Comparison of ENCODE assay signal across 17 cellular contexts in the genomic region with DNA sequence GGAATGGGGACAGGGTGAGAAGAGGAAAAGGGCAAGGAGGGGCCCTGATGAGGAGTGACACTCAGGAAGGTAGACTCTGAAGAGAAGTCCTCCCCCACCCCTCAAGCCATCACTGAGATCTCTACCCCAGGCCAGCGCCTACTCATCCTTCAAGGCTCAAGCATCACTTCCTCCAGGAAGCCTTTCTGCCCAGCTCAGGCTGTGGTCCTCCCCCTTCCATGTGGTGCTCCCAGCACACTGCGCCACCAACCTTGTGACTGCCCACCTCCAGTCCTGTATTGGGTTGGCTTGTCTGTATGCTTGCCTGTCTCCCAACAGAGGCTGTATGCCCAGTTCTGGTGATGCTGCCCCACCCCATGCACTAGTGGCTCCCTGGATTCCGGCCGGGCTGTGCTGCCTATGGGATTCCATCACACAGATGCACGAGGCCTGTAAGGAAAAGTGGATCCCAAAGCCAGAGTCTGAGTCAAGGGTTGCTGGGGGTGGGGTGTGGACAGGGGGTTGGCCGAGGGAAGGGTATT. TPM values are rescaled to one million over a fixed set of nuclear protein-coding genes. Genes with fewer than 3 reads are reported as not detected.
DNase-seq lines count a peak whose midpoint lies in the region; ATAC-seq, FAIRE-seq and TF ChIP-seq lines count a peak whose summit lies in the region.
"Had no signal": no experiment of that assay in that cellular context is flagged by ENCODE, and none has a peak within 500 bp of the region (broad histone marks: within the 10 kb centered on the region; RNA-seq: fewer than 3 reads in every experiment).

No MANE protein-coding gene starts in this region.

- ATAC-seq in HepG2 (no peak), right lobe of liver (no peak), WTC11 (no peak), GM18858 (IDR thresholded peaks at IDR 0.05; ENCODE audit: unreplicated experiment) (no peak)
- no peak for ATAC-seq in activated T-helper 17 cell treated with anti-CD3 and anti-CD28 coated beads, Interleukin-2, amount 50 U/mL, for 72 hours (replicated peaks)
- ATAC-seq: CD8-positive, alpha-beta T cell had no signal

- H3K4me3 Mint-ChIP-seq in WTC11 = no peak overlapping the region
- no peak overlapping the region for H3K4me3 Mint-ChIP-seq in activated T-helper 17 cell treated with anti-CD3 and anti-CD28 coated beads, Interleukin-2, amount 50 U/mL, for 72 hours
- H3K4me3 Mint-ChIP-seq in activated CD4-positive, alpha-beta memory T cell treated with anti-CD3 and anti-CD28 coated beads for 36 hours = no peak overlapping the region
- H3K4me3 Mint-ChIP-seq: CD14-positive monocyte; CD8-positive, alpha-beta T cell had no signal

- no peak overlapping the region for H3K27ac ChIP-seq in HepG2 (ENCODE audit: extremely low read length, insufficient read depth, low read length)
- H3K27ac ChIP-seq in right lobe of liver = no peak overlapping the region
- H3K27ac ChIP-seq: BLaER1 had no signal

- TF ChIP-seq EP300 in HepG2 (IDR thresholded peaks at IDR 0.05; ENCODE audit: low read depth in 2 of 2, low read length in 2 of 2) = no peak
- TF ChIP-seq EP300 in HepG2 (CRISPR knock-in tag; IDR thresholded peaks at IDR 0.05; ENCODE audit: borderline replicate concordance) = no peak

- peaks cover 3% of the 10 kb centered on the region; the same call in 1 of the 2 replicates for H3K4me1 Mint-ChIP-seq in WTC11
- peaks cover 7% of the 10 kb centered on the region for H3K4me1 Mint-ChIP-seq in activated T-helper 17 cell treated with anti-CD3 and anti-CD28 coated beads, Interleukin-2, amount 50 U/mL, for 72 hours
- peaks cover 6% of the 10 kb centered on the region for H3K4me1 Mint-ChIP-seq in activated CD4-positive, alpha-beta memory T cell treated with anti-CD3 and anti-CD28 coated beads for 36 hours (ENCODE audit: low read depth)

- H3K4me3 ChIP-seq in HepG2 (replicated peaks in 1 of 3; ENCODE audit: insufficient read depth in 1 of 3, low read depth in 2 of 3, low read length in 3 of 3) (no peak overlapping the region), right lobe of liver (no peak overlapping the region)
- H3K4me3 ChIP-seq: BLaER1 had no signal

- no peak overlapping the region for H3K27ac Mint-ChIP-seq in WTC11
- no peak overlapping the region for H3K27ac Mint-ChIP-seq in activated T-helper 17 cell treated with anti-CD3 and anti-CD28 coated beads, Interleukin-2, amount 50 U/mL, for 72 hours
- no peak overlapping the region for H3K27ac Mint-ChIP-seq in activated CD4-positive, alpha-beta memory T cell treated with anti-CD3 and anti-CD28 coated beads for 36 hours
- H3K27ac Mint-ChIP-seq: CD8-positive, alpha-beta T cell; H9 had no signal

- no peak for TF ChIP-seq RAD21 in HepG2 (CRISPR knock-in tag; IDR thresholded peaks at IDR 0.05)

- no TSS peak for BruUV-seq in HepG2 (replicated peaks; lab: Mats Ljungman, UMichigan)

- no peaks in the 10 kb centered on the region for H3K36me3 Mint-ChIP-seq in WTC11
- H3K36me3 Mint-ChIP-seq in activated T-helper 17 cell treated with anti-CD3 and anti-CD28 coated beads, Interleukin-2, amount 50 U/mL, for 72 hours (ENCODE audit: low read depth) = no peaks in the 10 kb centered on the region
- H3K36me3 Mint-ChIP-seq in activated CD4-positive, alpha-beta memory T cell treated with anti-CD3 and anti-CD28 coated beads for 36 hours = no peaks in the 10 kb centered on the region
- H3K36me3 Mint-ChIP-seq: CD14-positive monocyte; CD8-positive, alpha-beta T cell had no signal

- H3K9me3 ChIP-seq in HepG2 (ENCODE audit: low read length) (no peaks in the 10 kb centered on the region), right lobe of liver (no peaks in the 10 kb centered on the region)
- H3K9me3 ChIP-seq: BLaER1 had no signal

- TF ChIP-seq CTCF in HepG2 (CRISPR knock-in tag; IDR thresholded peaks at IDR 0.05) (no peak), right lobe of liver (IDR thresholded peaks at IDR 0.05) (no peak), WTC11 (IDR thresholded peaks at IDR 0.05) (no peak)

- no peak for FAIRE-seq in HepG2 (lab: Jason Lieb, UNC)
- FAIRE-seq: H1, HTR-8/SVneo had no signal

- H3K4me1 ChIP-seq in HepG2 (ENCODE audit: insufficient read depth, low read length) (peaks cover 6% of the 10 kb centered on the region), right lobe of liver (peaks cover 0 to 5% (median 0%) of the 10 kb centered on the region in 4 donors)

- DNase-seq in HepG2 (ENCODE audit: low spot score) = no peak
- DNase-seq in right lobe of liver = no peak
- DNase-seq in WTC11 (ENCODE audit: low spot score) = no peak
- peak; percentile 35 for DNase-seq in posterior vena cava (ENCODE audit: low spot score)
- DNase-seq in activated CD4-positive, alpha-beta memory T cell treated with anti-CD3 and anti-CD28 coated beads for 36 hours = no peak
- DNase-seq: 8988T; Calu3; CD8-positive, alpha-beta T cell; DMS79 treated with DMSO at 0.1 percent for 48 hours; GF-D8; H9 had no signal

- H4K20me1 ChIP-seq in HepG2 (ENCODE audit: insufficient read depth, low read length) = no peaks in the 10 kb centered on the region
- H4K20me1 ChIP-seq: BLaER1 had no signal

- POLR2A ChIA-PET in HepG2 (lab: Yijun Ruan, JAX) (no interaction called here), WTC11 (lab: Charles Lee) (no interaction called here)
- POLR2A ChIA-PET in activated CD4-positive, alpha-beta memory T cell treated with anti-CD3 and anti-CD28 coated beads for 36 hours (lab: Charles Lee) = no interaction called here

- TF ChIP-seq POLR2A in HepG2 (IDR thresholded peaks at IDR 0.05; ENCODE audit: insufficient read depth in 1 of 2, low read depth in 2 of 2, low read length in 2 of 2) (no peak), right lobe of liver (IDR thresholded peaks at IDR 0.05) (no peak)

- 73% methylated on average over 6 of the region's 6 CpGs for WGBS in HepG2 (ENCODE audit: low lambda C conversion rate)
- 100% methylated on average over 1 of the region's 6 CpGs for WGBS in right lobe of liver (ENCODE audit: insufficient coverage, low coverage, low lambda C conversion rate, missing lambda C conversion rate)

- in situ Hi-C loops in HepG2 (cut with HindIII; ENCODE audit: extremely low pct_ligation_motif_present, low pct_unique_long_range_greater_than_20kb) = no loop called here

- intact Hi-C loops in HepG2 (cut with micrococcal nuclease; ENCODE audit: unreplicated experiment) (no loop called here), right lobe of liver (cut with DNase I) (no loop called here), posterior vena cava (cut with DNase I) (no loop called here)
- intact Hi-C loops in activated CD4-positive, alpha-beta memory T cell treated with anti-CD3 and anti-CD28 coated beads for 36 hours (cut with micrococcal nuclease) = no loop called here

- H3K27me3 ChIP-seq in HepG2 (ENCODE audit: control insufficient read depth in 1 of 2, insufficient read depth in 2 of 2, low read length in 2 of 2) (peaks cover 3 to 5% of the 10 kb centered on the region in 2 experiments; a peak in 3 of 5 replicates), right lobe of liver (no peaks in the 10 kb centered on the region)
- H3K27me3 ChIP-seq: BLaER1 had no signal

- H3K4me2 ChIP-seq in HepG2 (ENCODE audit: low read depth, low read length) = no peak overlapping the region
- H3K4me2 ChIP-seq: BLaER1 had no signal

- no peak overlapping the region for H2AFZ ChIP-seq in HepG2 (ENCODE audit: low read length)

- CTCF ChIA-PET in HepG2 (lab: Yijun Ruan, JAX; ENCODE audit: low intra/inter-chr PET ratio, low total read pairs) = no interaction called here
- CTCF ChIA-PET in WTC11 (lab: Charles Lee) = interaction anchor here (1.0 to 2.1 kb wide), 2 partner anchors 9 to 10 kb away, joined by 5 to 7 read pairs; no protein-coding TSS in a partner anchor
- CTCF ChIA-PET in activated CD4-positive, alpha-beta memory T cell treated with anti-CD3 and anti-CD28 coated beads for 36 hours (lab: Charles Lee) = interaction anchor here (0.8 to 2.9 kb wide), 4 partner anchors 7 to 123 kb away, joined by 3 to 25 read pairs (median 12); no protein-coding TSS in a partner anchor

- H3K79me2 ChIP-seq in HepG2 (ENCODE audit: insufficient read depth, low read length) = no peaks in the 10 kb centered on the region

- H3K9ac ChIP-seq in HepG2 (ENCODE audit: insufficient read depth, low read depth, low read length) = no peak overlapping the region
- H3K9ac ChIP-seq: BLaER1 had no signal

- H3K27me3 Mint-ChIP-seq in WTC11 (ENCODE audit: low read depth) = peaks cover 13% of the 10 kb centered on the region
- H3K27me3 Mint-ChIP-seq in activated T-helper 17 cell treated with anti-CD3 and anti-CD28 coated beads, Interleukin-2, amount 50 U/mL, for 72 hours = no peaks in the 10 kb centered on the region
- no peaks in the 10 kb centered on the region for H3K27me3 Mint-ChIP-seq in activated CD4-positive, alpha-beta memory T cell treated with anti-CD3 and anti-CD28 coated beads for 36 hours

- no peaks in the 10 kb centered on the region for H3K36me3 ChIP-seq in HepG2 (replicated peaks in 1 of 2; ENCODE audit: control insufficient read depth in 1 of 2, insufficient read depth in 2 of 2, low read length in 2 of 2)
- no peaks in the 10 kb centered on the region for H3K36me3 ChIP-seq in right lobe of liver
- H3K36me3 ChIP-seq: BLaER1 had no signal

- peaks cover 7% of the 10 kb centered on the region for H3K9me3 Mint-ChIP-seq in WTC11
- H3K9me3 Mint-ChIP-seq in activated T-helper 17 cell treated with anti-CD3 and anti-CD28 coated beads, Interleukin-2, amount 50 U/mL, for 72 hours = no peaks in the 10 kb centered on the region
- no peaks in the 10 kb centered on the region for H3K9me3 Mint-ChIP-seq in activated CD4-positive, alpha-beta memory T cell treated with anti-CD3 and anti-CD28 coated beads for 36 hours
- H3K9me3 Mint-ChIP-seq: CD8-positive, alpha-beta T cell had no signal

RNA-seq across cellular contexts. Expression of gene ZFP90, which starts 19.8 kb away (rescaled TPM):
- 17.6 and 21.9 TPM in 2 replicates for total RNA-seq in HepG2 (2016; rRNA removed; fragmentation: Illumina TruSeq; extraction: Trizol)
- total RNA-seq in HepG2 (2016; cell fraction: cytosol; rRNA removed; fragmentation: Illumina TruSeq; extraction: Trizol; ENCODE audit: low read depth) = 5.3 and 6.1 TPM in 2 replicates
- 16.8 and 19.8 TPM in 2 replicates for total RNA-seq in HepG2 (2016; cell fraction: insoluble cytoplasmic fraction; rRNA removed; fragmentation: Illumina TruSeq; extraction: Trizol)
- total RNA-seq in HepG2 (2016; cell fraction: membrane; rRNA removed; fragmentation: Illumina TruSeq; extraction: Trizol) = 12.0 and 12.6 TPM in 2 replicates
- total RNA-seq in HepG2 (2016; cell fraction: nucleus; rRNA removed; fragmentation: Illumina TruSeq; extraction: Trizol) = 16.4 and 21.3 TPM in 2 replicates
- 17.6 and 18.9 TPM in 2 replicates for polyA plus RNA-seq in HepG2 (2011; rRNA removed)
- polyA plus RNA-seq in HepG2 (2011; cell fraction: cytosol; rRNA removed) = 8.1 and 9.3 TPM in 2 replicates
- polyA plus RNA-seq in HepG2 (2011; cell fraction: nucleus; rRNA removed) = 36.1 and 55.4 TPM in 2 replicates
- 12.8 and 14.6 TPM in 2 replicates for polyA plus RNA-seq in HepG2 (2012)
- polyA plus RNA-seq in HepG2 (2016; cell fraction: cytosol; fragmentation: Illumina TruSeq; extraction: Trizol; ENCODE audit: low read depth) = 4.5 and 5.6 TPM in 2 replicates
- 14.3 and 14.6 TPM in 2 replicates for polyA plus RNA-seq in HepG2 (2016; cell fraction: insoluble cytoplasmic fraction; fragmentation: Illumina TruSeq; extraction: Trizol; ENCODE audit: low read depth)
- polyA plus RNA-seq in HepG2 (2016; cell fraction: membrane; fragmentation: Illumina TruSeq; extraction: Trizol; ENCODE audit: low read depth) = 6.2 and 9.0 TPM in 2 replicates
- 27.9 and 29.5 TPM in 2 replicates for polyA plus RNA-seq in HepG2 (2016; cell fraction: nucleus; fragmentation: Illumina TruSeq; extraction: Trizol; ENCODE audit: insufficient read depth, low read depth)
- polyA minus RNA-seq in HepG2 (2011; rRNA and poly(A)+ RNA removed; ENCODE audit: low replicate concordance) = 0.58 and 14.8 TPM in 2 replicates
- 13.7 and 13.9 TPM in 2 replicates for polyA minus RNA-seq in HepG2 (2011; cell fraction: cytosol; rRNA and poly(A)+ RNA removed)
- polyA minus RNA-seq in HepG2 (2011; cell fraction: nucleus; rRNA and poly(A)+ RNA removed) = 28.3 and 40.0 TPM in 2 replicates
- 10 to 100 TPM in 1 of 6 experiments, 1 to 10 TPM in 5; 3.4 to 11.3 (median 6.2) TPM for total RNA-seq in right lobe of liver
- total RNA-seq in WTC11 (2021) = 21.7 to 24.9 TPM (median 22.6 TPM) in 3 replicates
- 10 to 100 TPM; 17.9 to 18.1 TPM for total RNA-seq in posterior vena cava
- total RNA-seq in activated T-helper 17 cell treated with anti-CD3 and anti-CD28 coated beads, Interleukin-2, amount 50 U/mL, for 72 hours = 10 to 100 TPM; 26.5 to 30.5 TPM
- total RNA-seq in activated CD4-positive, alpha-beta memory T cell treated with anti-CD3 and anti-CD28 coated beads for 36 hours = 10 to 100 TPM; 36.6 to 40.2 TPM

Comparison
In these comparisons a context has a peak if more than half of its experiments do, and no peak if none do; other contexts are left out.
1. Of the 50 proteins assayed by ChIP-seq in both HepG2 and WTC11: peak only in HepG2: none; only in WTC11: none; in both: ZNF263; in neither: 49.